Comparison of ENCODE assay signal across 1 cellular context in the genomic region with DNA sequence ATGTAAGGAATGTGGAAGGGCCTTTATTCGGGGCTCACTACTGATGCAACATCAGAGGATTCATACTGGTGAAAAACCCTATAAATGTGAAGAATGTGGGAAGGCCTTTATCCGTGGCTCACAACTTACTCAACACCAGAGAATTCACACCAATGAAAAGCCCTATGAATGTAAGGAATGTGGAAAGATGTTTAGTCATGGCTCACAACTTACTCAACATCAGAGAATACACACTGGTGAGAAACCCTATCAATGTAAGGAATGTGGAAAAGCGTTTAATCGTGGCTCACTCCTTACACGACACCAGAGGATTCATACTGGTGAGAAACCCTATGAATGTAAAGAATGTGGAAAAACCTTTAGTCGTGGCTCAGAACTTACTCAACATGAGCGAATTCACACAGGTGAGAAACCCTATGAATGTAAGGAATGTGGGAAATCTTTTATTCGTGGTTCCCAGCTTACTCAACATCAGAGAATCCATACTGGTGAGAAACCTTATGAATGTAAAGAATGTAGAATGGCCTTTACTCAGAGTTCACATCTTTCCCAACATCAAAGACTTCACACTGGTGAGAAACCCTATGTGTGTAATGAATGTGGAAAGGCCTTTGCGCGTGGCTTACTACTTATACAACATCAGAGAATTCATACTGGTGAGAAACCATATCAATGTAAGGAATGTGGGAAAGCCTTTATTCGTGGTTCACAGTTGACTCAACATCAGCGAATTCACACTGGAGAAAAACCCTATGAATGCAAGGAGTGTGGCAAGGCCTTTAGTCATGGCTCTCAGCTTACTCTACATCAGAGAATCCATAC.
TF ChIP-seq lines count a peak whose summit lies in the region.

No MANE protein-coding gene starts in this region.

TF ChIP-seq in liver, 16 proteins besides CTCF, POLR2A, EP300 and RAD21 (continued from another document):
- TF ChIP-seq, protein P1, sequence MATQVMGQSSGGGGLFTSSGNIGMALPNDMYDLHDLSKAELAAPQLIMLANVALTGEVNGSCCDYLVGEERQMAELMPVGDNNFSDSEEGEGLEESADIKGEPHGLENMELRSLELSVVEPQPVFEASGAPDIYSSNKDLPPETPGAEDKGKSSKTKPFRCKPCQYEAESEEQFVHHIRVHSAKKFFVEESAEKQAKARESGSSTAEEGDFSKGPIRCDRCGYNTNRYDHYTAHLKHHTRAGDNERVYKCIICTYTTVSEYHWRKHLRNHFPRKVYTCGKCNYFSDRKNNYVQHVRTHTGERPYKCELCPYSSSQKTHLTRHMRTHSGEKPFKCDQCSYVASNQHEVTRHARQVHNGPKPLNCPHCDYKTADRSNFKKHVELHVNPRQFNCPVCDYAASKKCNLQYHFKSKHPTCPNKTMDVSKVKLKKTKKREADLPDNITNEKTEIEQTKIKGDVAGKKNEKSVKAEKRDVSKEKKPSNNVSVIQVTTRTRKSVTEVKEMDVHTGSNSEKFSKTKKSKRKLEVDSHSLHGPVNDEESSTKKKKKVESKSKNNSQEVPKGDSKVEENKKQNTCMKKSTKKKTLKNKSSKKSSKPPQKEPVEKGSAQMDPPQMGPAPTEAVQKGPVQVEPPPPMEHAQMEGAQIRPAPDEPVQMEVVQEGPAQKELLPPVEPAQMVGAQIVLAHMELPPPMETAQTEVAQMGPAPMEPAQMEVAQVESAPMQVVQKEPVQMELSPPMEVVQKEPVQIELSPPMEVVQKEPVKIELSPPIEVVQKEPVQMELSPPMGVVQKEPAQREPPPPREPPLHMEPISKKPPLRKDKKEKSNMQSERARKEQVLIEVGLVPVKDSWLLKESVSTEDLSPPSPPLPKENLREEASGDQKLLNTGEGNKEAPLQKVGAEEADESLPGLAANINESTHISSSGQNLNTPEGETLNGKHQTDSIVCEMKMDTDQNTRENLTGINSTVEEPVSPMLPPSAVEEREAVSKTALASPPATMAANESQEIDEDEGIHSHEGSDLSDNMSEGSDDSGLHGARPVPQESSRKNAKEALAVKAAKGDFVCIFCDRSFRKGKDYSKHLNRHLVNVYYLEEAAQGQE (IDR thresholded peaks at IDR 0.05) = no peak
- TF ChIP-seq, protein P2, sequence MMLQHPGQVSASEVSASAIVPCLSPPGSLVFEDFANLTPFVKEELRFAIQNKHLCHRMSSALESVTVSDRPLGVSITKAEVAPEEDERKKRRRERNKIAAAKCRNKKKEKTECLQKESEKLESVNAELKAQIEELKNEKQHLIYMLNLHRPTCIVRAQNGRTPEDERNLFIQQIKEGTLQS (IDR thresholded peaks at IDR 0.05) = no peak
- TF ChIP-seq TAF1 (conservative IDR thresholded peaks at IDR 0.05) (no peak), NR2F2 (IDR thresholded peaks at IDR 0.05) (no peak), HNF4A (conservative IDR thresholded peaks at IDR 0.05) (no peak), YY1 (IDR thresholded peaks at IDR 0.05) (no peak)
- TF ChIP-seq, protein P3, sequence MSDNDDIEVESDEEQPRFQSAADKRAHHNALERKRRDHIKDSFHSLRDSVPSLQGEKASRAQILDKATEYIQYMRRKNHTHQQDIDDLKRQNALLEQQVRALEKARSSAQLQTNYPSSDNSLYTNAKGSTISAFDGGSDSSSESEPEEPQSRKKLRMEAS (IDR thresholded peaks at IDR 0.05) = no peak
- TF ChIP-seq, protein P4, sequence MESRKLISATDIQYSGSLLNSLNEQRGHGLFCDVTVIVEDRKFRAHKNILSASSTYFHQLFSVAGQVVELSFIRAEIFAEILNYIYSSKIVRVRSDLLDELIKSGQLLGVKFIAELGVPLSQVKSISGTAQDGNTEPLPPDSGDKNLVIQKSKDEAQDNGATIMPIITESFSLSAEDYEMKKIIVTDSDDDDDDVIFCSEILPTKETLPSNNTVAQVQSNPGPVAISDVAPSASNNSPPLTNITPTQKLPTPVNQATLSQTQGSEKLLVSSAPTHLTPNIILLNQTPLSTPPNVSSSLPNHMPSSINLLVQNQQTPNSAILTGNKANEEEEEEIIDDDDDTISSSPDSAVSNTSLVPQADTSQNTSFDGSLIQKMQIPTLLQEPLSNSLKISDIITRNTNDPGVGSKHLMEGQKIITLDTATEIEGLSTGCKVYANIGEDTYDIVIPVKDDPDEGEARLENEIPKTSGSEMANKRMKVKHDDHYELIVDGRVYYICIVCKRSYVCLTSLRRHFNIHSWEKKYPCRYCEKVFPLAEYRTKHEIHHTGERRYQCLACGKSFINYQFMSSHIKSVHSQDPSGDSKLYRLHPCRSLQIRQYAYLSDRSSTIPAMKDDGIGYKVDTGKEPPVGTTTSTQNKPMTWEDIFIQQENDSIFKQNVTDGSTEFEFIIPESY (IDR thresholded peaks at IDR 0.05) = no peak
